In genomic region chr1:151867785-151868403, GRCh38 we compare ENCODE assay signal across 12 cellular contexts. TPM values are rescaled to one million over a fixed set of nuclear protein-coding genes. Genes with fewer than 3 reads are reported as not detected.
DNase-seq lines count a peak whose midpoint lies in the region; ATAC-seq lines count a peak whose summit lies in the region.
"Had no signal": no experiment of that assay in that cellular context is flagged by ENCODE, and none has a peak within 500 bp of the region (broad histone marks: within the 10 kb centered on the region; RNA-seq: fewer than 3 reads in every experiment).

No MANE protein-coding gene starts in this region.

- H3K27ac Mint-ChIP-seq in stimulated activated effector memory CD8-positive, alpha-beta T cell treated with anti-CD3 and anti-CD28 coated beads, Interleukin-12 subunit alpha, Interleukin-12 subunit beta, amount 100 ng/mL, for 72 hours: peak overlapping the region; percentile 88
- no peak overlapping the region for H3K27ac Mint-ChIP-seq in stimulated activated memory B cell treated with anti-CD40 and anti-IgM and Interleukin-4, amounts not matched to agents 10 μg/mL and 1 μg/mL and 100 μg/mL, for 72 hours

- H3K4me3 Mint-ChIP-seq in activated T-cell treated with anti-CD3 and anti-CD28 coated beads, Interleukin-2, amount 50 U/mL, for 4 hours: no peak overlapping the region
- H3K4me3 Mint-ChIP-seq in stimulated activated effector memory CD8-positive, alpha-beta T cell treated with anti-CD3 and anti-CD28 coated beads, Interleukin-12 subunit alpha, Interleukin-12 subunit beta, amount 100 ng/mL, for 72 hours: no peak overlapping the region
- H3K4me3 Mint-ChIP-seq in stimulated activated memory B cell treated with anti-CD40 and anti-IgM and Interleukin-4, amounts not matched to agents 10 μg/mL and 1 μg/mL and 100 μg/mL, for 72 hours: no peak overlapping the region

- no peaks in the 10 kb centered on the region for H3K27me3 Mint-ChIP-seq in activated T-cell treated with anti-CD3 and anti-CD28 coated beads, Interleukin-2, amount 50 U/mL, for 4 hours (ENCODE audit: low read depth)
- H3K27me3 Mint-ChIP-seq in stimulated activated memory B cell treated with anti-CD40 and anti-IgM and Interleukin-4, amounts not matched to agents 10 μg/mL and 1 μg/mL and 100 μg/mL, for 72 hours: peaks cover 27% of the 10 kb centered on the region

- DNase-seq in activated T-cell treated with anti-CD3 and anti-CD28 coated beads, Interleukin-2, amount 50 U/mL, for 4 hours: no peak
- no peak for DNase-seq in activated T-cell treated with anti-CD3 and anti-CD28 coated beads, Interleukin-2, amount 50 U/mL, for 1 hour
- DNase-seq in OCI-M1 (lab: John Stamatoyannopoulos, UW) (peak; percentile 34), epithelial cell of prostate (ENCODE audit: low read depth, low spot score) (peak; percentile 49), SW 1271 (lab: John Stamatoyannopoulos, UW) (no peak), left lobe of liver (ENCODE audit: low spot score) (no peak)
- DNase-seq in stimulated activated effector memory CD8-positive, alpha-beta T cell treated with anti-CD3 and anti-CD28 coated beads, Interleukin-12 subunit alpha, Interleukin-12 subunit beta, amount 100 ng/mL, for 72 hours (ENCODE audit: low spot score in 2 of 2): no peak
- DNase-seq: amygdala, heart left ventricle, Kasumi-1, stomach had no signal

- peaks cover 3% of the 10 kb centered on the region for H3K36me3 Mint-ChIP-seq in activated T-cell treated with anti-CD3 and anti-CD28 coated beads, Interleukin-2, amount 50 U/mL, for 4 hours (ENCODE audit: insufficient read depth)
- no peaks in the 10 kb centered on the region for H3K36me3 Mint-ChIP-seq in stimulated activated effector memory CD8-positive, alpha-beta T cell treated with anti-CD3 and anti-CD28 coated beads, Interleukin-12 subunit alpha, Interleukin-12 subunit beta, amount 100 ng/mL, for 72 hours
- H3K36me3 Mint-ChIP-seq in stimulated activated memory B cell treated with anti-CD40 and anti-IgM and Interleukin-4, amounts not matched to agents 10 μg/mL and 1 μg/mL and 100 μg/mL, for 72 hours: peaks cover under 1% of the 10 kb centered on the region

- ATAC-seq in activated T-cell treated with anti-CD3 and anti-CD28 coated beads, Interleukin-2, amount 50 U/mL, for 4 hours: peak; percentile 27 to 48
- ATAC-seq in stimulated activated effector memory CD8-positive, alpha-beta T cell treated with anti-CD3 and anti-CD28 coated beads, Interleukin-12 subunit alpha, Interleukin-12 subunit beta, amount 100 ng/mL, for 72 hours: peak; percentile 79
- no peak for ATAC-seq in stimulated activated memory B cell treated with anti-CD40 and anti-IgM and Interleukin-4, amounts not matched to agents 10 μg/mL and 1 μg/mL and 100 μg/mL, for 72 hours
- no peak for ATAC-seq in left lobe of liver

- no peaks in the 10 kb centered on the region for H3K9me3 Mint-ChIP-seq in activated T-cell treated with anti-CD3 and anti-CD28 coated beads, Interleukin-2, amount 50 U/mL, for 4 hours
- H3K9me3 Mint-ChIP-seq in stimulated activated effector memory CD8-positive, alpha-beta T cell treated with anti-CD3 and anti-CD28 coated beads, Interleukin-12 subunit alpha, Interleukin-12 subunit beta, amount 100 ng/mL, for 72 hours: no peaks in the 10 kb centered on the region
- H3K9me3 Mint-ChIP-seq in stimulated activated memory B cell treated with anti-CD40 and anti-IgM and Interleukin-4, amounts not matched to agents 10 μg/mL and 1 μg/mL and 100 μg/mL, for 72 hours: no peaks in the 10 kb centered on the region

- H3K4me1 Mint-ChIP-seq in activated T-cell treated with anti-CD3 and anti-CD28 coated beads, Interleukin-2, amount 50 U/mL, for 4 hours (ENCODE audit: low read depth): peaks cover 3% of the 10 kb centered on the region
- peaks cover 19% of the 10 kb centered on the region for H3K4me1 Mint-ChIP-seq in stimulated activated effector memory CD8-positive, alpha-beta T cell treated with anti-CD3 and anti-CD28 coated beads, Interleukin-12 subunit alpha, Interleukin-12 subunit beta, amount 100 ng/mL, for 72 hours
- no peaks in the 10 kb centered on the region for H3K4me1 Mint-ChIP-seq in stimulated activated memory B cell treated with anti-CD40 and anti-IgM and Interleukin-4, amounts not matched to agents 10 μg/mL and 1 μg/mL and 100 μg/mL, for 72 hours

- H3K27ac ChIP-seq in epithelial cell of prostate: peak overlapping the region; percentile 72
- H3K27ac ChIP-seq: heart left ventricle, stomach had no signal

RNA-seq across cellular contexts. Expression of gene THEM5, which starts 14.4 kb away (rescaled TPM):
- total RNA-seq in activated T-cell treated with anti-CD3 and anti-CD28 coated beads, Interleukin-2, amount 50 U/mL, for 4 hours: not detected
- total RNA-seq in left lobe of liver: not detected
- total RNA-seq: stomach had no signal

RNA-seq across cellular contexts. Expression of gene C2CD4D, which starts 28.3 kb away (rescaled TPM):
- under 1 TPM; 0.33 to 0.90 (median 0.87) TPM for total RNA-seq in activated T-cell treated with anti-CD3 and anti-CD28 coated beads, Interleukin-2, amount 50 U/mL, for 4 hours
- total RNA-seq in left lobe of liver: not detected

RNA-seq across cellular contexts. Expression of gene RORC, which starts 36.3 kb away (rescaled TPM):
- 1 to 10 TPM; 1.1 to 5.1 (median 3.7) TPM for total RNA-seq in activated T-cell treated with anti-CD3 and anti-CD28 coated beads, Interleukin-2, amount 50 U/mL, for 4 hours
- 32.1 TPM for total RNA-seq in left lobe of liver

RNA-seq across cellular contexts. Expression of gene THEM4, which starts 41.4 kb away (rescaled TPM):
- total RNA-seq in activated T-cell treated with anti-CD3 and anti-CD28 coated beads, Interleukin-2, amount 50 U/mL, for 4 hours: 10 to 100 TPM; 23.2 to 29.1 (median 24.6) TPM
- total RNA-seq in left lobe of liver: 9.3 TPM

Comparison
In these comparisons a context has a peak if more than half of its experiments do, and no peak if none do; other contexts are left out.
1. ATAC-seq: peak in activated T-cell treated with anti-CD3 and anti-CD28 coated beads, Interleukin-2, amount 50 U/mL, for 4 hours (2 of 2) and stimulated activated effector memory CD8-positive, alpha-beta T cell treated with anti-CD3 and anti-CD28 coated beads, Interleukin-12 subunit alpha, Interleukin-12 subunit beta, amount 100 ng/mL, for 72 hours (single experiment); none in stimulated activated memory B cell treated with anti-CD40 and anti-IgM and Interleukin-4, amounts not matched to agents 10 μg/mL and 1 μg/mL and 100 μg/mL, for 72 hours (single experiment) and left lobe of liver (single experiment).
2. DNase-seq: peak in OCI-M1 (single experiment) and epithelial cell of prostate (single experiment); none in activated T-cell treated with anti-CD3 and anti-CD28 coated beads, Interleukin-2, amount 50 U/mL, for 4 hours (single experiment), activated T-cell treated with anti-CD3 and anti-CD28 coated beads, Interleukin-2, amount 50 U/mL, for 1 hour (single experiment), stimulated activated effector memory CD8-positive, alpha-beta T cell treated with anti-CD3 and anti-CD28 coated beads, Interleukin-12 subunit alpha, Interleukin-12 subunit beta, amount 100 ng/mL, for 72 hours (0 of 2), SW 1271 (0 of 2) and left lobe of liver (single experiment).